Comparison of ENCODE assay signal across 15 cellular contexts in the genomic region with DNA sequence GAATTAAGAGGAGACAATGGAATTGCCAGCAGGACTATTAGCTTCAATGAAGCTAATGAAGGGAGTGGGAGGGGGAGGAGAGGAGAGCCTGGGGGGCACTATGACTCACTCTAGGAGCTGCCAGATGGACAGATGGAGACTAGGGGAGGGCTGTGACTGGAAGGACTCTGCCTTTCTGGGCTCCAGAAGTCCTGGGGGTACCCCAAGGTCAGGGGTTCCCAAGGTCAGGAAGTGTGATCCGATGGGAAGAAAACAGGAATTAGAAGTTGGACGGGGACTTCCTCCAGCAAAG.
DNase-seq lines count a peak whose midpoint lies in the region; ATAC-seq, FAIRE-seq and TF ChIP-seq lines count a peak whose summit lies in the region.
"Had no signal": no experiment of that assay in that cellular context is flagged by ENCODE, and none has a peak within 500 bp of the region (broad histone marks: within the 10 kb centered on the region; RNA-seq: fewer than 3 reads in every experiment).

No MANE protein-coding gene starts in this region.

- peak overlapping the region in 4 of 5 experiments; percentile 41 to 93 (median 72) for H3K27ac Mint-ChIP-seq in brain
- H3K27ac Mint-ChIP-seq: CD4-positive, alpha-beta T cell; HFFc6; T-cell had no signal

- no peaks in the 10 kb centered on the region for H3K79me2 ChIP-seq in SK-N-SH (ENCODE audit: insufficient read depth)
- H3K79me2 ChIP-seq in mesendoderm (ENCODE audit: control insufficient read depth, insufficient read depth, low read length) = no peaks in the 10 kb centered on the region

- H2BK5ac ChIP-seq in mesendoderm (ENCODE audit: low read length) = no peak overlapping the region

- no peak for TF ChIP-seq CTCF in SK-N-SH (IDR thresholded peaks at IDR 0.05)
- no peak for TF ChIP-seq CTCF in brain (conservative IDR thresholded peaks at IDR 0.05)

- 0 out of 2 replicates have a peak, but pooled peaks have one; percentile 4 for TF ChIP-seq RAD21 in SK-N-SH (IDR thresholded peaks at IDR 0.05; ENCODE audit: low read length)

- no peak overlapping the region for H3K56ac ChIP-seq in mesendoderm (ENCODE audit: low read length)

- H4K5ac ChIP-seq in mesendoderm (ENCODE audit: low read length) = no peak overlapping the region

- H3K4me3 ChIP-seq in SK-N-SH (ENCODE audit: low read depth in 2 of 2, low read length in 1 of 2) (no peak overlapping the region), HUES48 (ENCODE audit: low read depth, low read length) (no peak overlapping the region), mesendoderm (ENCODE audit: low read length) (no peak overlapping the region)
- H3K4me3 ChIP-seq: SJSA1 had no signal

- H3K4me2 ChIP-seq in SK-N-SH (no peak overlapping the region), mesendoderm (ENCODE audit: low read length) (no peak overlapping the region)

- H3K36me3 ChIP-seq in SK-N-SH (replicated peaks in 1 of 2; ENCODE audit: control insufficient read depth in 1 of 2, insufficient read depth in 2 of 2, low read length in 1 of 2) (no peaks in the 10 kb centered on the region), HUES48 (ENCODE audit: control insufficient read depth, insufficient read depth, low read length) (no peaks in the 10 kb centered on the region), mesendoderm (ENCODE audit: control insufficient read depth, insufficient read depth, low read length) (no peaks in the 10 kb centered on the region)
- H3K36me3 ChIP-seq: SJSA1 had no signal

- no peaks in the 10 kb centered on the region for H3K9me3 Mint-ChIP-seq in brain
- H3K9me3 Mint-ChIP-seq: CD4-positive, alpha-beta T cell; T-cell had no signal

- H3K27me3 ChIP-seq in SK-N-SH (ENCODE audit: insufficient read depth) (no peaks in the 10 kb centered on the region), HUES48 (ENCODE audit: control insufficient read depth, insufficient read depth, low read length) (no peaks in the 10 kb centered on the region), mesendoderm (ENCODE audit: insufficient read depth, low read length, poor library complexity) (no peaks in the 10 kb centered on the region)
- H3K27me3 ChIP-seq: SJSA1 had no signal

- H3K4ac ChIP-seq in mesendoderm (ENCODE audit: low read depth, low read length) = no peak overlapping the region

- no peak overlapping the region for H2BK120ac ChIP-seq in mesendoderm (ENCODE audit: low read depth, low read length)

- no peak; the same call in 2 of the 3 replicates for ATAC-seq in SK-N-SH treated with all-trans-retinoic acid at 6 μM for 48 hours
- ATAC-seq in HG03039 (IDR thresholded peaks at IDR 0.05; ENCODE audit: unreplicated experiment) = no peak
- ATAC-seq in HG03159 (IDR thresholded peaks at IDR 0.05; ENCODE audit: unreplicated experiment) = no peak
- ATAC-seq: T-cell had no signal

- no peak overlapping the region for H2AFZ ChIP-seq in SK-N-SH (ENCODE audit: low read depth)

- CTCF ChIA-PET in SK-N-SH (lab: Yijun Ruan, JAX) = interaction anchor here (0.9 to 3.6 kb wide), 7 partner anchors 12 to 195 kb away, joined by 3 to 19 read pairs (median 5); a partner anchor contains a TSS

- H4K20me1 ChIP-seq in SK-N-SH (ENCODE audit: insufficient read depth) = no peaks in the 10 kb centered on the region

- H3K4me1 ChIP-seq in SK-N-SH (ENCODE audit: control insufficient read depth in 1 of 2, insufficient read depth in 2 of 2, low read depth in 1 of 2, low read length in 1 of 2) = peaks cover 0 to 58% of the 10 kb centered on the region in 2 experiments; a peak in 1 of 4 replicates
- H3K4me1 ChIP-seq in HUES48 (ENCODE audit: control insufficient read depth, insufficient read depth, low read length) = peaks cover 26% of the 10 kb centered on the region
- H3K4me1 ChIP-seq in mesendoderm (ENCODE audit: control insufficient read depth, low read depth, low read length) = peaks cover 6% of the 10 kb centered on the region

- no peak overlapping the region for H3K9ac ChIP-seq in SK-N-SH
- no peak overlapping the region for H3K9ac ChIP-seq in HUES48 (ENCODE audit: low read depth, low read length)
- no peak overlapping the region for H3K9ac ChIP-seq in mesendoderm (ENCODE audit: low read length)

- peaks cover 55% of the 10 kb centered on the region for H3K4me1 Mint-ChIP-seq in brain

- H3K27ac ChIP-seq in SK-N-SH (ENCODE audit: low read depth in 2 of 2, low read length in 1 of 2) = peak overlapping the region in 1 of 2 experiments; percentile 90; a peak in 2 of 4 replicates
- H3K27ac ChIP-seq in HUES48 (ENCODE audit: low read depth, low read length) = peak overlapping the region; percentile 21
- H3K27ac ChIP-seq in mesendoderm (ENCODE audit: low read depth, low read length) = no peak overlapping the region
- H3K27ac ChIP-seq: SJSA1 had no signal

- 15% methylated on average over 2 of the region's 2 CpGs for WGBS in SK-N-SH (ENCODE audit: low lambda C conversion rate)
- no CpG with 5 or more reads among the region's 2 CpGs for WGBS in mesendoderm (ENCODE audit: extremely low coverage, insufficient coverage, low lambda C conversion rate)

- POLR2A ChIA-PET in SK-N-SH (lab: Yijun Ruan, JAX) = interaction anchor here (0.6 to 2.6 kb wide), 3 partner anchors 11 to 14 kb away, joined by 3 to 16 read pairs (median 3); no protein-coding TSS in a partner anchor

- DNase-seq in SK-N-SH = peak; percentile 48
- DNase-seq in mesendoderm = peak; percentile 62
- DNase-seq in urothelium cell line (ENCODE audit: low spot score) = no peak
- DNase-seq: AML-193; CD4-positive, alpha-beta T cell; HFFc6; KBM-7; T-cell had no signal

- no peaks in the 10 kb centered on the region for H3F3A ChIP-seq in SK-N-SH (replicated peaks; ENCODE audit: insufficient read depth)

- no peaks in the 10 kb centered on the region for H3K79me1 ChIP-seq in mesendoderm (ENCODE audit: low read length)

- H4K8ac ChIP-seq in mesendoderm (ENCODE audit: low read depth, low read length) = no peak overlapping the region

- H3K9me2 ChIP-seq in SK-N-SH = no peaks in the 10 kb centered on the region

- no peak overlapping the region for H2AK5ac ChIP-seq in mesendoderm (ENCODE audit: low read length)

- peak overlapping the region in 2 of 5 experiments; percentile 14 to 36 for H3K4me3 Mint-ChIP-seq in brain
- H3K4me3 Mint-ChIP-seq: CD4-positive, alpha-beta T cell; HFFc6; T-cell had no signal

- FAIRE-seq in urothelium cell line (lab: Jason Lieb, UNC) = no peak
- FAIRE-seq: D721Med had no signal

- H2BK15ac ChIP-seq in mesendoderm (replicated peaks; ENCODE audit: low read depth) = no peak overlapping the region

- H3K9me3 ChIP-seq in SK-N-SH (no peaks in the 10 kb centered on the region), HUES48 (ENCODE audit: control insufficient read depth, insufficient read depth, low read length) (no peaks in the 10 kb centered on the region)
- H3K9me3 ChIP-seq: SJSA1 had no signal

- no peaks in the 10 kb centered on the region for H3K36me3 Mint-ChIP-seq in brain
- H3K36me3 Mint-ChIP-seq: T-cell had no signal

- H3K18ac ChIP-seq in mesendoderm (ENCODE audit: low read length) = no peak overlapping the region

- TF ChIP-seq EP300 in SK-N-SH (IDR thresholded peaks at IDR 0.05; ENCODE audit: borderline replicate concordance in 1 of 2, low read depth in 1 of 2, low read length in 1 of 2) = peak in 1 of 2 experiments; percentile 84; a peak in 2 of 4 replicates

- H3K27me3 Mint-ChIP-seq in brain = peaks cover 6% of the 10 kb centered on the region

- no peak overlapping the region for H3K23ac ChIP-seq in mesendoderm (ENCODE audit: low read length)

TF ChIP-seq in SK-N-SH, 30 proteins besides CTCF, POLR2A, EP300 and RAD21:
- TF ChIP-seq TCF12 (IDR thresholded peaks at IDR 0.05) (no peak), FOXJ3 (CRISPR knock-in tag; IDR thresholded peaks at IDR 0.05) (no peak), RXRA (IDR thresholded peaks at IDR 0.05; ENCODE audit: borderline replicate concordance, low read depth) (no peak), YY1 (IDR thresholded peaks at IDR 0.05; ENCODE audit: low read depth) (no peak), RCOR1 (IDR thresholded peaks at IDR 0.05; ENCODE audit: low read length) (no peak), JUND (IDR thresholded peaks at IDR 0.05) (no peak)
- TF ChIP-seq, protein P1, sequence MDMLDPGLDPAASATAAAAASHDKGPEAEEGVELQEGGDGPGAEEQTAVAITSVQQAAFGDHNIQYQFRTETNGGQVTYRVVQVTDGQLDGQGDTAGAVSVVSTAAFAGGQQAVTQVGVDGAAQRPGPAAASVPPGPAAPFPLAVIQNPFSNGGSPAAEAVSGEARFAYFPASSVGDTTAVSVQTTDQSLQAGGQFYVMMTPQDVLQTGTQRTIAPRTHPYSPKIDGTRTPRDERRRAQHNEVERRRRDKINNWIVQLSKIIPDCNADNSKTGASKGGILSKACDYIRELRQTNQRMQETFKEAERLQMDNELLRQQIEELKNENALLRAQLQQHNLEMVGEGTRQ (IDR thresholded peaks at IDR 0.05; ENCODE audit: borderline replicate concordance, low read depth, low read length) = no peak

TF ChIP-seq in SK-N-SH treated with all-trans-retinoic acid at 6 μM for 48 hours, 23 proteins besides CTCF, POLR2A, EP300 and RAD21 (continues in another document):
- TF ChIP-seq OSR1 (CRISPR knock-in tag; IDR thresholded peaks at IDR 0.05) (no peak), ZFP30 (CRISPR knock-in tag; IDR thresholded peaks at IDR 0.05) (no peak), ESRRG (CRISPR knock-in tag; IDR thresholded peaks at IDR 0.05) (no peak), ZFP3 (CRISPR knock-in tag; IDR thresholded peaks at IDR 0.05) (no peak), SNAI2 (CRISPR knock-in tag; IDR thresholded peaks at IDR 0.05) (no peak), RARB (CRISPR knock-in tag; IDR thresholded peaks at IDR 0.05) (no peak), TCF4 (CRISPR knock-in tag; IDR thresholded peaks at IDR 0.05; ENCODE audit: borderline replicate concordance) (no peak), GLIS3 (CRISPR knock-in tag; IDR thresholded peaks at IDR 0.05) (no peak), ZNF565 (CRISPR knock-in tag; conservative IDR thresholded peaks at IDR 0.05; ENCODE audit: low read depth) (no peak), PPARA (CRISPR knock-in tag; IDR thresholded peaks at IDR 0.05; ENCODE audit: borderline replicate concordance) (no peak), ZNF8 (CRISPR knock-in tag; IDR thresholded peaks at IDR 0.05) (no peak), ZC3H10 (CRISPR knock-in tag; IDR thresholded peaks at IDR 0.05) (no peak)
- TF ChIP-seq, protein P2, sequence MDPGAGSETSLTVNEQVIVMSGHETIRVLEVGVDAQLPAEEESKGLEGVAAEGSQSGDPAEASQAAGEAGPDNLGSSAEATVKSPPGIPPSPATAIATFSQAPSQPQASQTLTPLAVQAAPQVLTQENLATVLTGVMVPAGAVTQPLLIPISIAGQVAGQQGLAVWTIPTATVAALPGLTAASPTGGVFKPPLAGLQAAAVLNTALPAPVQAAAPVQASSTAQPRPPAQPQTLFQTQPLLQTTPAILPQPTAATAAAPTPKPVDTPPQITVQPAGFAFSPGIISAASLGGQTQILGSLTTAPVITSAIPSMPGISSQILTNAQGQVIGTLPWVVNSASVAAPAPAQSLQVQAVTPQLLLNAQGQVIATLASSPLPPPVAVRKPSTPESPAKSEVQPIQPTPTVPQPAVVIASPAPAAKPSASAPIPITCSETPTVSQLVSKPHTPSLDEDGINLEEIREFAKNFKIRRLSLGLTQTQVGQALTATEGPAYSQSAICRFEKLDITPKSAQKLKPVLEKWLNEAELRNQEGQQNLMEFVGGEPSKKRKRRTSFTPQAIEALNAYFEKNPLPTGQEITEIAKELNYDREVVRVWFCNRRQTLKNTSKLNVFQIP (CRISPR knock-in tag; IDR thresholded peaks at IDR 0.05; ENCODE audit: borderline replicate concordance, low read depth) = no peak
